ENCODE assay signal across 13 cellular contexts in genomic region chr14:73809386-73809785, GRCh38.
"Had no signal": no experiment of that assay in that cellular context is flagged by ENCODE, and none has a peak within 500 bp of the region (broad histone marks: within the 10 kb centered on the region; RNA-seq: fewer than 3 reads in every experiment).

No MANE protein-coding gene starts in this region.

- H3K9me3 ChIP-seq: lower lobe of right lung, stomach, thoracic aorta had no signal

- H3K36me3 Mint-ChIP-seq: activated naive CD8-positive, alpha-beta T cell treated with anti-CD3 and anti-CD28 coated beads, Interleukin-2, amount 10 ng/mL, durations not matched to agents 7 days and 5 days; immature natural killer cell; naive thymus-derived CD8-positive, alpha-beta T cell had no signal

- H3K36me3 ChIP-seq: lower lobe of right lung, stomach, thoracic aorta had no signal

- H3K27me3 ChIP-seq: stomach had no signal

- H3K9me3 Mint-ChIP-seq: activated CD4-positive, alpha-beta memory T cell treated with anti-CD3 and anti-CD28 coated beads, Interleukin-2, amount 10 ng/mL, durations not matched to agents 7 days and 5 days; activated naive CD8-positive, alpha-beta T cell treated with anti-CD3 and anti-CD28 coated beads, Interleukin-2, amount 10 ng/mL, durations not matched to agents 7 days and 5 days; activated T-cell treated with anti-CD3 and anti-CD28 coated beads, Interleukin-2, amount 50 U/mL, for 72 hours; immature natural killer cell; naive thymus-derived CD8-positive, alpha-beta T cell; T-helper 2 cell treated with Interferon-gamma antibody and Interleukin-4, amounts not matched to agents 5 μg/mL and 100 μg/mL, for 36 hours had no signal

- DNase-seq: activated CD4-positive, alpha-beta memory T cell treated with anti-CD3 and anti-CD28 coated beads, Interleukin-2, amount 10 ng/mL, durations not matched to agents 7 days and 5 days; activated CD4-positive, alpha-beta T cell treated with anti-CD3 and anti-CD28 coated beads for 1 hour; activated gamma-delta T cell treated with Interleukin-2 at 50 U/mL for 16 hours; activated naive CD8-positive, alpha-beta T cell treated with anti-CD3 and anti-CD28 coated beads, Interleukin-2, amount 10 ng/mL, durations not matched to agents 7 days and 5 days; activated T-cell treated with anti-CD3 and anti-CD28 coated beads, Interleukin-2, amount 50 U/mL, for 72 hours; immature natural killer cell; lower lobe of right lung; naive thymus-derived CD8-positive, alpha-beta T cell; stimulated activated CD4-positive, alpha-beta T cell treated with anti-CD3 and anti-CD28 coated beads, Interleukin-4, amount 100 ng/mL, for 4 hours; stomach had no signal

- H3K27ac Mint-ChIP-seq: activated CD4-positive, alpha-beta memory T cell treated with anti-CD3 and anti-CD28 coated beads, Interleukin-2, amount 10 ng/mL, durations not matched to agents 7 days and 5 days; activated naive CD8-positive, alpha-beta T cell treated with anti-CD3 and anti-CD28 coated beads, Interleukin-2, amount 10 ng/mL, durations not matched to agents 7 days and 5 days; activated T-cell treated with anti-CD3 and anti-CD28 coated beads, Interleukin-2, amount 50 U/mL, for 72 hours; immature natural killer cell; naive thymus-derived CD8-positive, alpha-beta T cell; T-helper 2 cell treated with Interferon-gamma antibody and Interleukin-4, amounts not matched to agents 5 μg/mL and 100 μg/mL, for 36 hours had no signal

- H3K4me1 ChIP-seq: stomach had no signal

- H3K27ac ChIP-seq: lower lobe of right lung, skin epidermis, stomach, thoracic aorta had no signal

- H3K4me3 Mint-ChIP-seq: activated CD4-positive, alpha-beta memory T cell treated with anti-CD3 and anti-CD28 coated beads, Interleukin-2, amount 10 ng/mL, durations not matched to agents 7 days and 5 days; activated naive CD8-positive, alpha-beta T cell treated with anti-CD3 and anti-CD28 coated beads, Interleukin-2, amount 10 ng/mL, durations not matched to agents 7 days and 5 days; activated T-cell treated with anti-CD3 and anti-CD28 coated beads, Interleukin-2, amount 50 U/mL, for 72 hours; immature natural killer cell; naive thymus-derived CD8-positive, alpha-beta T cell; T-helper 2 cell treated with Interferon-gamma antibody and Interleukin-4, amounts not matched to agents 5 μg/mL and 100 μg/mL, for 36 hours had no signal

- H3K4me3 ChIP-seq: lower lobe of right lung, skin epidermis, stomach, thoracic aorta had no signal
